ENCODE assay signal across 1 cellular context in the genomic region with DNA sequence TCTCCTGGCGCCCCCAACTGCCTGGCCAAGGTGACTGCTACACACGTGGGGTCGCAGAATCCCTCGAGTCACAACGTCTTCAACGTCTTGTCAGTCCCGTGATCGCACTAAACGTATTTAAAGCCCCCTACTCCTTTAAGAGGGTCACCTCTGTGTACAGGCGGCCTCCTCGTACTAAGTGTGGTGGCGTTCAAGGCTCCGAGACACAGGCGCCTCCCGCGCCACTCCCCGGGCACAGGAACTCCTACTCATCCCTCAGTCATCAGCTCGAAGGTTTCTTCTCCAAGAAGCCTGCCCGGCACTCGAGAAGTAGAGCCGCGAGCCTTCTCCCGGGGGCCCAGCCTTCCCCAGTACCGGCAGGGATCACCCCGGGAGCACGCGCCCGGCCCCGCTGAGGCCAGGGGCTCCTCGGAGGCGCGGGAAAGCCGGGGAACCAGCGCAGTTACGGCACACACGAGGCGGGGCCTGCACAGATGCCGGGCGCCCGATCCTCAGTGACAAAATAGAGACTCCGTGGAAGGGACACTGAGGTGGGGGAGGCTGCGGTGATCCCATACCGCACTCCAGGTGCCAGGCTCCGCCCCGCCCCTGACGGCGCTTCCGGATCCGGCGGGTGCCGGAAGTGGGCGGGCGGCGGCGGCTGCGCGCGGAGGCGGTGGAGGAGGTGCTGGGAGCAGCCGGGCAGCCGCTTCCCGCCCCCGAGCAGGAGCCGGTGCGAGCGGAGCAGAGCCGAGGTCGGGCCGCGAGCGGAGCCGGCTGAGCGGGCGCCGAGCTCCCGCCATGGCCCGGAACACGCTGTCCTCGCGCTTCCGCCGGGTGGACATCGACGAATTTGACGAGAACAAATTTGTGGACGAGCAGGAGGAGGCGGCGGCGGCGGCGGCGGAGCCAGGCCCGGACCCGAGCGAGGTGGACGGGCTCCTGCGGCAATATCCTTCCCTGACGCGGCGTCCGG.
TF ChIP-seq lines count a peak whose summit lies in the region.

No MANE protein-coding gene starts in this region.

TF ChIP-seq in HepG2, 621 proteins besides CTCF, POLR2A, EP300 and RAD21 (continues in another document):
- TF ChIP-seq ZNF160 (CRISPR knock-in tag; IDR thresholded peaks at IDR 0.05) (peak; percentile 57; the same call in 1 of the 2 replicates), PHF20 (CRISPR knock-in tag; IDR thresholded peaks at IDR 0.05) (peak; percentile 81), TARDBP (CRISPR knock-in tag; IDR thresholded peaks at IDR 0.05) (0 out of 2 replicates have a peak, but pooled peaks have one; percentile 41), ZNF746 (CRISPR knock-in tag; IDR thresholded peaks at IDR 0.05) (0 out of 2 replicates have a peak, but pooled peaks have one; percentile 11), ETV5 (CRISPR knock-in tag; IDR thresholded peaks at IDR 0.05; ENCODE audit: borderline replicate concordance) (peak; percentile 81), MLLT10 (CRISPR knock-in tag; IDR thresholded peaks at IDR 0.05) (no peak), ZC3H4 (CRISPR knock-in tag; IDR thresholded peaks at IDR 0.05; ENCODE audit: borderline replicate concordance) (peak; percentile 43; the same call in 1 of the 2 replicates), ESRRA (CRISPR knock-in tag; IDR thresholded peaks at IDR 0.05; ENCODE audit: low read depth) (peak; percentile 19; the same call in 1 of the 2 replicates), ZNF224 (CRISPR knock-in tag; IDR thresholded peaks at IDR 0.05) (peak; percentile 81; the same call in 1 of the 2 replicates), ZNF441 (CRISPR knock-in tag; IDR thresholded peaks at IDR 0.05; ENCODE audit: borderline replicate concordance) (peak; percentile 65; the same call in 1 of the 2 replicates), MTF1 (CRISPR knock-in tag; IDR thresholded peaks at IDR 0.05) (no peak), THAP11 (CRISPR knock-in tag; IDR thresholded peaks at IDR 0.05) (peak; percentile 89), FOXP1 (IDR thresholded peaks at IDR 0.05) (no peak), FOXP1 (CRISPR knock-in tag; IDR thresholded peaks at IDR 0.05) (no peak), ZNF432 (CRISPR knock-in tag; IDR thresholded peaks at IDR 0.05; ENCODE audit: borderline replicate concordance) (no peak), ZBTB20 (CRISPR knock-in tag; IDR thresholded peaks at IDR 0.05; ENCODE audit: borderline replicate concordance, low read depth) (0 out of 2 replicates have a peak, but pooled peaks have one; percentile 35), ZNF501 (CRISPR knock-in tag; IDR thresholded peaks at IDR 0.05) (peak; percentile 80), ZNF891 (CRISPR knock-in tag; IDR thresholded peaks at IDR 0.05) (peak; percentile 93), ZNF263 (CRISPR knock-in tag; IDR thresholded peaks at IDR 0.05) (peak; percentile 61; the same call in 1 of the 2 replicates), PRMT3 (CRISPR knock-in tag; IDR thresholded peaks at IDR 0.05; ENCODE audit: borderline replicate concordance, low read depth) (no peak), ZNF747 (CRISPR knock-in tag; IDR thresholded peaks at IDR 0.05; ENCODE audit: borderline replicate concordance) (0 out of 2 replicates have a peak, but pooled peaks have one; percentile 45), SIN3A (IDR thresholded peaks at IDR 0.05; ENCODE audit: borderline replicate concordance, low read depth, low read length) (0 out of 2 replicates have a peak, but pooled peaks have one; percentile 12), IRX3 (CRISPR knock-in tag; IDR thresholded peaks at IDR 0.05; ENCODE audit: borderline replicate concordance, low read depth) (0 out of 2 replicates have a peak, but pooled peaks have one; percentile 15), RBM39 (IDR thresholded peaks at IDR 0.05; ENCODE audit: low read depth, low read length, poor library complexity, severe bottlenecking) (peak; percentile 97), KDM4B (CRISPR knock-in tag; IDR thresholded peaks at IDR 0.05) (peak; percentile 44; the same call in 1 of the 2 replicates), ZFP82 (CRISPR knock-in tag; IDR thresholded peaks at IDR 0.05; ENCODE audit: borderline replicate concordance) (0 out of 2 replicates have a peak, but pooled peaks have one; percentile 5), RFXANK (CRISPR knock-in tag; IDR thresholded peaks at IDR 0.05) (0 out of 2 replicates have a peak, but pooled peaks have one; percentile 30), ZNF282 (IDR thresholded peaks at IDR 0.05; ENCODE audit: partially characterized antibody) (no peak), KAT2B (IDR thresholded peaks at IDR 0.05; ENCODE audit: borderline replicate concordance, low read depth, low read length) (no peak), ZMAT3 (CRISPR knock-in tag; conservative IDR thresholded peaks at IDR 0.05) (peak; percentile 70; the same call in 1 of the 2 replicates), FOXA3 (CRISPR knock-in tag; IDR thresholded peaks at IDR 0.05) (0 out of 2 replicates have a peak, but pooled peaks have one; percentile 12), KLF11 (CRISPR knock-in tag; IDR thresholded peaks at IDR 0.05) (peak; percentile 48; the same call in 1 of the 2 replicates), ZFP41 (CRISPR knock-in tag; IDR thresholded peaks at IDR 0.05; ENCODE audit: borderline replicate concordance) (peak; percentile 72; the same call in 1 of the 2 replicates), SALL1 (CRISPR knock-in tag; IDR thresholded peaks at IDR 0.05) (peak; percentile 65; the same call in 1 of the 2 replicates), HMG20B (CRISPR knock-in tag; conservative IDR thresholded peaks at IDR 0.05) (0 out of 2 replicates have a peak, but pooled peaks have one; percentile 24), YEATS4 (CRISPR knock-in tag; IDR thresholded peaks at IDR 0.05; ENCODE audit: borderline replicate concordance) (peak; percentile 89; the same call in 1 of the 2 replicates), ZMYM3 (CRISPR knock-in tag; IDR thresholded peaks at IDR 0.05) (no peak), ATRX (CRISPR knock-in tag; IDR thresholded peaks at IDR 0.05; ENCODE audit: borderline replicate concordance) (no peak)
- TF ChIP-seq, protein P1, sequence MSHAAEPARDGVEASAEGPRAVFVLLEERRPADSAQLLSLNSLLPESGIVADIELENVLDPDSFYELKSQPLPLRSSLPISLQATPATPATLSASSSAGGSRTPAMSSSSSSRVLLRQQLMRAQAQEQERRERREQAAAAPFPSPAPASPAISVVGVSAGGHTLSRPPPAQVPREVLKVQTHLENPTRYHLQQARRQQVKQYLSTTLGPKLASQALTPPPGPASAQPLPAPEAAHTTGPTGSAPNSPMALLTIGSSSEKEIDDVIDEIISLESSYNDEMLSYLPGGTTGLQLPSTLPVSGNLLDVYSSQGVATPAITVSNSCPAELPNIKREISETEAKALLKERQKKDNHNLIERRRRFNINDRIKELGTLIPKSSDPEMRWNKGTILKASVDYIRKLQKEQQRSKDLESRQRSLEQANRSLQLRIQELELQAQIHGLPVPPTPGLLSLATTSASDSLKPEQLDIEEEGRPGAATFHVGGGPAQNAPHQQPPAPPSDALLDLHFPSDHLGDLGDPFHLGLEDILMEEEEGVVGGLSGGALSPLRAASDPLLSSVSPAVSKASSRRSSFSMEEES (CRISPR knock-in tag; IDR thresholded peaks at IDR 0.05) = peak; percentile 27; the same call in 1 of the 2 replicates
- TF ChIP-seq, protein P2, sequence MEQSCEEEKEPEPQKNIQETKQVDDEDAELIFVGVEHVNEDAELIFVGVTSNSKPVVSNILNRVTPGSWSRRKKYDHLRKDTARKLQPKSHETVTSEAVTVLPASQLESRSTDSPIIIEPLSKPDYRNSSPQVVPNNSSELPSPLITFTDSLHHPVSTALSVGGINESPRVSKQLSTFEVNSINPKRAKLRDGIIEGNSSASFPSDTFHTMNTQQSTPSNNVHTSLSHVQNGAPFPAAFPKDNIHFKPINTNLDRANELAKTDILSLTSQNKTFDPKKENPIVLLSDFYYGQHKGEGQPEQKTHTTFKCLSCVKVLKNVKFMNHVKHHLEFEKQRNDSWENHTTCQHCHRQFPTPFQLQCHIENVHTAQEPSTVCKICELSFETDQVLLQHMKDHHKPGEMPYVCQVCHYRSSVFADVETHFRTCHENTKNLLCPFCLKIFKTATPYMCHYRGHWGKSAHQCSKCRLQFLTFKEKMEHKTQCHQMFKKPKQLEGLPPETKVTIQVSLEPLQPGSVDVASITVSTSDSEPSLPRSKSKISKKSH (CRISPR knock-in tag; IDR thresholded peaks at IDR 0.05; ENCODE audit: borderline replicate concordance) = no peak
- TF ChIP-seq, protein P3, sequence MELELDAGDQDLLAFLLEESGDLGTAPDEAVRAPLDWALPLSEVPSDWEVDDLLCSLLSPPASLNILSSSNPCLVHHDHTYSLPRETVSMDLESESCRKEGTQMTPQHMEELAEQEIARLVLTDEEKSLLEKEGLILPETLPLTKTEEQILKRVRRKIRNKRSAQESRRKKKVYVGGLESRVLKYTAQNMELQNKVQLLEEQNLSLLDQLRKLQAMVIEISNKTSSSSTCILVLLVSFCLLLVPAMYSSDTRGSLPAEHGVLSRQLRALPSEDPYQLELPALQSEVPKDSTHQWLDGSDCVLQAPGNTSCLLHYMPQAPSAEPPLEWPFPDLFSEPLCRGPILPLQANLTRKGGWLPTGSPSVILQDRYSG (CRISPR knock-in tag; IDR thresholded peaks at IDR 0.05) = peak; percentile 82; the same call in 1 of the 2 replicates
- TF ChIP-seq, protein P4, sequence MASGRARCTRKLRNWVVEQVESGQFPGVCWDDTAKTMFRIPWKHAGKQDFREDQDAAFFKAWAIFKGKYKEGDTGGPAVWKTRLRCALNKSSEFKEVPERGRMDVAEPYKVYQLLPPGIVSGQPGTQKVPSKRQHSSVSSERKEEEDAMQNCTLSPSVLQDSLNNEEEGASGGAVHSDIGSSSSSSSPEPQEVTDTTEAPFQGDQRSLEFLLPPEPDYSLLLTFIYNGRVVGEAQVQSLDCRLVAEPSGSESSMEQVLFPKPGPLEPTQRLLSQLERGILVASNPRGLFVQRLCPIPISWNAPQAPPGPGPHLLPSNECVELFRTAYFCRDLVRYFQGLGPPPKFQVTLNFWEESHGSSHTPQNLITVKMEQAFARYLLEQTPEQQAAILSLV (CRISPR knock-in tag; IDR thresholded peaks at IDR 0.05; ENCODE audit: borderline replicate concordance) = 0 out of 2 replicates have a peak, but pooled peaks have one; percentile 13
- TF ChIP-seq, protein P5, sequence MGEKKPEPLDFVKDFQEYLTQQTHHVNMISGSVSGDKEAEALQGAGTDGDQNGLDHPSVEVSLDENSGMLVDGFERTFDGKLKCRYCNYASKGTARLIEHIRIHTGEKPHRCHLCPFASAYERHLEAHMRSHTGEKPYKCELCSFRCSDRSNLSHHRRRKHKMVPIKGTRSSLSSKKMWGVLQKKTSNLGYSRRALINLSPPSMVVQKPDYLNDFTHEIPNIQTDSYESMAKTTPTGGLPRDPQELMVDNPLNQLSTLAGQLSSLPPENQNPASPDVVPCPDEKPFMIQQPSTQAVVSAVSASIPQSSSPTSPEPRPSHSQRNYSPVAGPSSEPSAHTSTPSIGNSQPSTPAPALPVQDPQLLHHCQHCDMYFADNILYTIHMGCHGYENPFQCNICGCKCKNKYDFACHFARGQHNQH (CRISPR knock-in tag; IDR thresholded peaks at IDR 0.05) = peak; percentile 20
- TF ChIP-seq, protein P6, sequence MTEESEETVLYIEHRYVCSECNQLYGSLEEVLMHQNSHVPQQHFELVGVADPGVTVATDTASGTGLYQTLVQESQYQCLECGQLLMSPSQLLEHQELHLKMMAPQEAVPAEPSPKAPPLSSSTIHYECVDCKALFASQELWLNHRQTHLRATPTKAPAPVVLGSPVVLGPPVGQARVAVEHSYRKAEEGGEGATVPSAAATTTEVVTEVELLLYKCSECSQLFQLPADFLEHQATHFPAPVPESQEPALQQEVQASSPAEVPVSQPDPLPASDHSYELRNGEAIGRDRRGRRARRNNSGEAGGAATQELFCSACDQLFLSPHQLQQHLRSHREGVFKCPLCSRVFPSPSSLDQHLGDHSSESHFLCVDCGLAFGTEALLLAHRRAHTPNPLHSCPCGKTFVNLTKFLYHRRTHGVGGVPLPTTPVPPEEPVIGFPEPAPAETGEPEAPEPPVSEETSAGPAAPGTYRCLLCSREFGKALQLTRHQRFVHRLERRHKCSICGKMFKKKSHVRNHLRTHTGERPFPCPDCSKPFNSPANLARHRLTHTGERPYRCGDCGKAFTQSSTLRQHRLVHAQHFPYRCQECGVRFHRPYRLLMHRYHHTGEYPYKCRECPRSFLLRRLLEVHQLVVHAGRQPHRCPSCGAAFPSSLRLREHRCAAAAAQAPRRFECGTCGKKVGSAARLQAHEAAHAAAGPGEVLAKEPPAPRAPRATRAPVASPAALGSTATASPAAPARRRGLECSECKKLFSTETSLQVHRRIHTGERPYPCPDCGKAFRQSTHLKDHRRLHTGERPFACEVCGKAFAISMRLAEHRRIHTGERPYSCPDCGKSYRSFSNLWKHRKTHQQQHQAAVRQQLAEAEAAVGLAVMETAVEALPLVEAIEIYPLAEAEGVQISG (CRISPR knock-in tag; IDR thresholded peaks at IDR 0.05) = peak; percentile 69
- TF ChIP-seq, protein P7, sequence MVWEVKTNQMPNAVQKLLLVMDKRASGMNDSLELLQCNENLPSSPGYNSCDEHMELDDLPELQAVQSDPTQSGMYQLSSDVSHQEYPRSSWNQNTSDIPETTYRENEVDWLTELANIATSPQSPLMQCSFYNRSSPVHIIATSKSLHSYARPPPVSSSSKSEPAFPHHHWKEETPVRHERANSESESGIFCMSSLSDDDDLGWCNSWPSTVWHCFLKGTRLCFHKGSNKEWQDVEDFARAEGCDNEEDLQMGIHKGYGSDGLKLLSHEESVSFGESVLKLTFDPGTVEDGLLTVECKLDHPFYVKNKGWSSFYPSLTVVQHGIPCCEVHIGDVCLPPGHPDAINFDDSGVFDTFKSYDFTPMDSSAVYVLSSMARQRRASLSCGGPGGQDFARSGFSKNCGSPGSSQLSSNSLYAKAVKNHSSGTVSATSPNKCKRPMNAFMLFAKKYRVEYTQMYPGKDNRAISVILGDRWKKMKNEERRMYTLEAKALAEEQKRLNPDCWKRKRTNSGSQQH (CRISPR knock-in tag; IDR thresholded peaks at IDR 0.05; ENCODE audit: low read depth) = no peak; the same call in 1 of the 2 replicates
- TF ChIP-seq, protein P8, sequence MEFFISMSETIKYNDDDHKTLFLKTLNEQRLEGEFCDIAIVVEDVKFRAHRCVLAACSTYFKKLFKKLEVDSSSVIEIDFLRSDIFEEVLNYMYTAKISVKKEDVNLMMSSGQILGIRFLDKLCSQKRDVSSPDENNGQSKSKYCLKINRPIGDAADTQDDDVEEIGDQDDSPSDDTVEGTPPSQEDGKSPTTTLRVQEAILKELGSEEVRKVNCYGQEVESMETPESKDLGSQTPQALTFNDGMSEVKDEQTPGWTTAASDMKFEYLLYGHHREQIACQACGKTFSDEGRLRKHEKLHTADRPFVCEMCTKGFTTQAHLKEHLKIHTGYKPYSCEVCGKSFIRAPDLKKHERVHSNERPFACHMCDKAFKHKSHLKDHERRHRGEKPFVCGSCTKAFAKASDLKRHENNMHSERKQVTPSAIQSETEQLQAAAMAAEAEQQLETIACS (CRISPR knock-in tag; IDR thresholded peaks at IDR 0.05) = no peak; the same call in 1 of the 2 replicates
- TF ChIP-seq, protein P9, sequence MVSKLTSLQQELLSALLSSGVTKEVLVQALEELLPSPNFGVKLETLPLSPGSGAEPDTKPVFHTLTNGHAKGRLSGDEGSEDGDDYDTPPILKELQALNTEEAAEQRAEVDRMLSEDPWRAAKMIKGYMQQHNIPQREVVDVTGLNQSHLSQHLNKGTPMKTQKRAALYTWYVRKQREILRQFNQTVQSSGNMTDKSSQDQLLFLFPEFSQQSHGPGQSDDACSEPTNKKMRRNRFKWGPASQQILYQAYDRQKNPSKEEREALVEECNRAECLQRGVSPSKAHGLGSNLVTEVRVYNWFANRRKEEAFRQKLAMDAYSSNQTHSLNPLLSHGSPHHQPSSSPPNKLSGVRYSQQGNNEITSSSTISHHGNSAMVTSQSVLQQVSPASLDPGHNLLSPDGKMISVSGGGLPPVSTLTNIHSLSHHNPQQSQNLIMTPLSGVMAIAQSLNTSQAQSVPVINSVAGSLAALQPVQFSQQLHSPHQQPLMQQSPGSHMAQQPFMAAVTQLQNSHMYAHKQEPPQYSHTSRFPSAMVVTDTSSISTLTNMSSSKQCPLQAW (CRISPR knock-in tag; IDR thresholded peaks at IDR 0.05) = peak; percentile 55; the same call in 1 of the 2 replicates
